Comparison of ENCODE assay signal across 15 cellular contexts in genomic region chr20:2865630-2866029, GRCh38. TPM values are rescaled to one million over a fixed set of nuclear protein-coding genes. Genes with fewer than 3 reads are reported as not detected.
DNase-seq lines count a peak whose midpoint lies in the region; ATAC-seq, FAIRE-seq and TF ChIP-seq lines count a peak whose summit lies in the region.
"Had no signal": no experiment of that assay in that cellular context is flagged by ENCODE, and none has a peak within 500 bp of the region (broad histone marks: within the 10 kb centered on the region; RNA-seq: fewer than 3 reads in every experiment).

No MANE protein-coding gene starts in this region.

- no peak overlapping the region for H3K4me2 ChIP-seq in HCT116 (ENCODE audit: low read length)
- no peak overlapping the region for H3K4me2 ChIP-seq in H1 (ENCODE audit: insufficient read depth in 1 of 2, low read depth in 2 of 2, low read length in 2 of 2)

- no peaks in the 10 kb centered on the region for H3K23me2 ChIP-seq in H1 (ENCODE audit: low read depth, low read length)

- H3K79me1 ChIP-seq in H1 (ENCODE audit: low read depth, low read length), result no peaks in the 10 kb centered on the region

- H3K18ac ChIP-seq in H1 (ENCODE audit: extremely low read depth, low read length), result no peak overlapping the region

- POLR2A ChIA-PET in HCT116 (lab: Charles Lee), result no interaction called here
- POLR2A ChIA-PET in H1 (lab: Charles Lee; ENCODE audit: partially characterized antibody), result interaction anchor here (0.6 to 1.5 kb wide), 3 partner anchors 13 to 473 kb away, joined by 3 read pairs; no protein-coding TSS in a partner anchor

- no peak for FAIRE-seq in H1 (lab: Jason Lieb, UNC)
- FAIRE-seq: G401.6 had no signal

- H4K8ac ChIP-seq in H1 (ENCODE audit: extremely low read depth, insufficient read depth, low read length), result no peak overlapping the region

- CTCF ChIA-PET in HCT116 (lab: Charles Lee), result interaction anchor here (0.6 to 1.0 kb wide), 2 partner anchors 29 to 135 kb away, joined by 3 to 4 read pairs; no protein-coding TSS in a partner anchor
- CTCF ChIA-PET in H1 (lab: Charles Lee; ENCODE audit: partially characterized antibody), result interaction anchor here (0.5 to 4.6 kb wide), 43 partner anchors 11 to 425 kb away, joined by 3 to 23 read pairs (median 4); partner anchors contain the start of genes CPXM1 and GNRH2

- H3K4me3 Mint-ChIP-seq in activated CD4-positive, alpha-beta T cell treated with anti-CD3 and anti-CD28 coated beads, Interleukin-2, amount 10 ng/mL, durations not matched to agents 24 days and 14 days, result no peak overlapping the region
- H3K4me3 Mint-ChIP-seq: T-helper 1 cell treated with Interleukin-12 subunit alpha and Interleukin-12 subunit beta and Interleukin-4 antibody, amounts not matched to agents 30 μg/mL and 1 μg/mL, for 36 hours had no signal

- H3K4ac ChIP-seq in H1 (replicated peaks; ENCODE audit: insufficient read length, low read depth, low read length), result no peak overlapping the region

- TF ChIP-seq RAD21 in HCT116 (IDR thresholded peaks at IDR 0.05; ENCODE audit: low read depth), result peak; percentile 40; the same call in 1 of the 2 replicates
- TF ChIP-seq RAD21 in H1 (IDR thresholded peaks at IDR 0.05 in 1 of 2, conservative IDR thresholded peaks at IDR 0.05 in 1 of 2; ENCODE audit: low read depth in 2 of 2, low read length in 2 of 2), result peak; percentile 74 to 76

- H4K91ac ChIP-seq in H1 (replicated peaks; ENCODE audit: insufficient read length, low read length), result no peak overlapping the region

- H3K27me3 Mint-ChIP-seq in activated CD4-positive, alpha-beta T cell treated with anti-CD3 and anti-CD28 coated beads, Interleukin-2, amount 10 ng/mL, durations not matched to agents 24 days and 14 days, result no peaks in the 10 kb centered on the region

- no peak overlapping the region for H2BK5ac ChIP-seq in H1 (ENCODE audit: low read depth, low read length)

- H3K4me3 ChIP-seq in HCT116 (replicated peaks in 1 of 2; ENCODE audit: low read depth in 1 of 2, low read length in 2 of 2) (no peak overlapping the region), H1 (ENCODE audit: extremely low read depth in 1 of 4, insufficient read depth in 2 of 4, low read depth in 3 of 4, low read length in 4 of 4) (no peak overlapping the region), coronary artery (no peak overlapping the region)

- H3K9me3 ChIP-seq in HCT116 (ENCODE audit: control insufficient read depth in 1 of 2, insufficient read depth in 1 of 2, low read depth in 1 of 2, low read length in 2 of 2) (no peaks in the 10 kb centered on the region), H1 (ENCODE audit: insufficient read depth in 2 of 2, low read depth in 1 of 2, low read length in 1 of 2) (no peaks in the 10 kb centered on the region)

- H3K36me3 ChIP-seq in HCT116 (ENCODE audit: control insufficient read depth in 1 of 2, insufficient read depth in 2 of 2, low read length in 2 of 2) (peaks cover 0 to 2% of the 10 kb centered on the region in 2 experiments; a peak in 2 of 4 replicates), H1 (ENCODE audit: control insufficient read depth in 2 of 4, insufficient read depth in 4 of 4, low read length in 3 of 4) (no peaks in the 10 kb centered on the region; a peak in 1 of 8 replicates)

- RAD21 ChIA-PET in HCT116 (lab: Charles Lee; ENCODE audit: low non-redundant PET in 1 of 2, low total read pairs in 2 of 2, uncharacterized antibody in 2 of 2, unreplicated experiment in 2 of 2), result interaction anchor here in 1 of 2 experiments (0.6 kb wide), 1 partner anchor 135 kb away, joined by 3 read pairs; no protein-coding TSS in a partner anchor

- H2AK5ac ChIP-seq in H1 (ENCODE audit: low read depth, low read length), result no peak overlapping the region

- H3K4me1 ChIP-seq in HCT116 (ENCODE audit: control insufficient read depth in 1 of 2, insufficient read depth in 2 of 2, low read length in 2 of 2) (peaks cover 5 to 15% of the 10 kb centered on the region in 2 experiments), H1 (replicated peaks in 1 of 4; ENCODE audit: control insufficient read depth in 3 of 4, insufficient read depth in 4 of 4, low read length in 3 of 4) (no peaks in the 10 kb centered on the region; a peak in 1 of 7 replicates)

- H3K27ac Mint-ChIP-seq in activated CD4-positive, alpha-beta T cell treated with anti-CD3 and anti-CD28 coated beads, Interleukin-2, amount 10 ng/mL, durations not matched to agents 24 days and 14 days, result peak overlapping the region; percentile 6
- H3K27ac Mint-ChIP-seq: T-helper 1 cell treated with Interleukin-12 subunit alpha and Interleukin-12 subunit beta and Interleukin-4 antibody, amounts not matched to agents 30 μg/mL and 1 μg/mL, for 36 hours had no signal

- no peak overlapping the region for H2AFZ ChIP-seq in HCT116 (ENCODE audit: low read depth, low read length, poor library complexity, severe bottlenecking)
- no peak overlapping the region for H2AFZ ChIP-seq in H1 (ENCODE audit: low read length)

- H3K9ac ChIP-seq in HCT116 (ENCODE audit: low read length), result no peak overlapping the region
- H3K9ac ChIP-seq in H1 (replicated peaks in 1 of 4; ENCODE audit: extremely low read depth in 1 of 4, low read depth in 3 of 4, low read length in 3 of 4), result no peak overlapping the region

- no peak overlapping the region for H2BK12ac ChIP-seq in H1 (ENCODE audit: low read depth, low read length)

- WGBS in H1 (ENCODE audit: extremely low coverage in 1 of 2, insufficient coverage in 1 of 2, insufficient read length in 1 of 2, insufficient replicate concordance in 2 of 2, low coverage in 1 of 2, low lambda C conversion rate in 2 of 2, missing lambda C conversion rate in 1 of 2), 2 experiments, result 82% methylated on average over 3 of the region's 3 CpGs; no CpG with 5 or more reads in 1 of the 2 experiments

- H3K27me3 ChIP-seq in HCT116 (ENCODE audit: insufficient read depth, low read length) (no peaks in the 10 kb centered on the region), H1 (replicated peaks in 1 of 4; ENCODE audit: control insufficient read depth in 3 of 4, extremely low read depth in 1 of 4, insufficient read depth in 3 of 4, low read length in 3 of 4) (no peaks in the 10 kb centered on the region; a peak in 2 of 7 replicates)

- peaks cover 19% of the 10 kb centered on the region for H3K4me1 Mint-ChIP-seq in activated CD4-positive, alpha-beta T cell treated with anti-CD3 and anti-CD28 coated beads, Interleukin-2, amount 10 ng/mL, durations not matched to agents 24 days and 14 days

- H2BK120ac ChIP-seq in H1 (replicated peaks; ENCODE audit: low read depth, low read length), result no peak overlapping the region

- H4K5ac ChIP-seq in H1 (ENCODE audit: insufficient read length, low read depth, low read length), result no peak overlapping the region

- no peak overlapping the region for H3K56ac ChIP-seq in H1 (replicated peaks; ENCODE audit: insufficient read length, low read depth, low read length)

- H2BK15ac ChIP-seq in H1 (ENCODE audit: low read length), result no peak overlapping the region

- peak; percentile 43; the same call in 1 of the 2 replicates for ATAC-seq in HCT116
- no peak for ATAC-seq in GM21526 (IDR thresholded peaks at IDR 0.05; ENCODE audit: low FRiP score, unreplicated experiment)

- no peak overlapping the region for H3K14ac ChIP-seq in H1 (ENCODE audit: insufficient read length)

- no peak for TF ChIP-seq EP300 in H1 (IDR thresholded peaks at IDR 0.05; ENCODE audit: borderline replicate concordance in 1 of 2, low read depth in 2 of 2, low read length in 2 of 2)

- H3K79me2 ChIP-seq in HCT116 (ENCODE audit: insufficient read depth, low read length) (no peaks in the 10 kb centered on the region), H1 (ENCODE audit: control insufficient read depth in 1 of 2, insufficient read depth in 2 of 2, low read length in 2 of 2) (no peaks in the 10 kb centered on the region)

- DNase-seq in HCT116 (ENCODE audit: low read depth, low spot score) (no peak), H1 (ENCODE audit: low read depth in 1 of 2, low spot score in 2 of 2) (peak in 1 of 2 experiments; percentile 73), AG08396 (ENCODE audit: low spot score) (no peak), coronary artery (ENCODE audit: low spot score) (no peak), NCI-H187 treated with DMSO at 0.1 percent for 48 hours (lab: John Stamatoyannopoulos, UW) (no peak)
- no peak for DNase-seq in activated CD4-positive, alpha-beta T cell treated with anti-CD3 and anti-CD28 coated beads, Interleukin-2, amount 10 ng/mL, durations not matched to agents 24 days and 14 days
- peak; percentile 29 to 41 for DNase-seq in stimulated activated CD8-positive, alpha-beta memory T cell treated with anti-CD3 and anti-CD28 coated beads, Interleukin-4, amount 100 ng/mL, for 4 hours (ENCODE audit: low read depth in 2 of 2, low spot score in 1 of 2)
- DNase-seq: amniotic stem cell, kidney glomerular epithelial cell, NCI-H774, occipital lobe had no signal

- H3K9me2 ChIP-seq in HCT116 (ENCODE audit: insufficient read depth), result no peaks in the 10 kb centered on the region

- no TSS peak for BruUV-seq in HCT116 (replicated peaks; lab: Mats Ljungman, UMichigan)

- H3K27ac ChIP-seq in HCT116 (ENCODE audit: low read depth, low read length), result no peak overlapping the region
- no peak overlapping the region for H3K27ac ChIP-seq in H1 (ENCODE audit: low read depth, low read length)
- H3K27ac ChIP-seq in coronary artery, result no peak overlapping the region

- TF ChIP-seq POLR2A in HCT116 (IDR thresholded peaks at IDR 0.05; ENCODE audit: borderline replicate concordance, extremely low read depth, insufficient read depth, insufficient read length) (no peak), H1 (IDR thresholded peaks at IDR 0.05; ENCODE audit: control extremely low read depth in 1 of 2, low read depth in 2 of 2, low read length in 2 of 2) (no peak)

- intact Hi-C loops in HCT116 (cut with micrococcal nuclease), result no loop called here
- intact Hi-C loops in activated CD4-positive, alpha-beta T cell treated with anti-CD3 and anti-CD28 coated beads, Interleukin-2, amount 10 ng/mL, durations not matched to agents 24 days and 14 days (cut with micrococcal nuclease), result no loop called here

- H4K20me1 ChIP-seq in HCT116 (ENCODE audit: insufficient read depth) (no peaks in the 10 kb centered on the region), H1 (replicated peaks in 1 of 2; ENCODE audit: control insufficient read depth in 1 of 2, insufficient read depth in 2 of 2, low read length in 2 of 2) (peaks cover 0 to 3% of the 10 kb centered on the region in 2 experiments)

- TF ChIP-seq CTCF in HCT116 (IDR thresholded peaks at IDR 0.05 in 2 of 3, conservative IDR thresholded peaks at IDR 0.05 in 1 of 3; ENCODE audit: borderline replicate concordance in 1 of 3, insufficient read depth in 1 of 3, low read depth in 2 of 3, low read length in 2 of 3) (peak; percentile 17 to 45 (median 32); a peak in 5 of 6 replicates), H1 (IDR thresholded peaks at IDR 0.05; ENCODE audit: control extremely low read depth in 1 of 3, insufficient read depth in 1 of 3, low read depth in 1 of 3, low read length in 3 of 3) (peak; percentile 66 to 74 (median 72)), coronary artery (IDR thresholded peaks at IDR 0.05) (no peak)

- no peaks in the 10 kb centered on the region for H3K9me3 Mint-ChIP-seq in activated CD4-positive, alpha-beta T cell treated with anti-CD3 and anti-CD28 coated beads, Interleukin-2, amount 10 ng/mL, durations not matched to agents 24 days and 14 days
- H3K9me3 Mint-ChIP-seq: T-helper 1 cell treated with Interleukin-12 subunit alpha and Interleukin-12 subunit beta and Interleukin-4 antibody, amounts not matched to agents 30 μg/mL and 1 μg/mL, for 36 hours had no signal

- H2BK20ac ChIP-seq in H1 (ENCODE audit: low read length), result no peak overlapping the region

- peaks cover 27% of the 10 kb centered on the region for H3K36me3 Mint-ChIP-seq in activated CD4-positive, alpha-beta T cell treated with anti-CD3 and anti-CD28 coated beads, Interleukin-2, amount 10 ng/mL, durations not matched to agents 24 days and 14 days (ENCODE audit: low read depth)

- H3K23ac ChIP-seq in H1 (ENCODE audit: insufficient read length), result no peak overlapping the region

RNA-seq across cellular contexts. Expression of gene PTPRA, which starts 7.7 kb away (rescaled TPM):
- 44.6 TPM for total RNA-seq in HCT116 (2021; ENCODE audit: unreplicated experiment)
- polyA plus RNA-seq in HCT116 (2012), result 34.4 and 40.2 TPM in 2 replicates
- total RNA-seq in activated CD4-positive, alpha-beta T cell treated with anti-CD3 and anti-CD28 coated beads, Interleukin-2, amount 10 ng/mL, durations not matched to agents 24 days and 14 days, result 66.5 and 71.5 TPM in 2 replicates
- 46.8 and 51.3 TPM in 2 replicates for total RNA-seq in H1 (2021; fragmentation: NEBNext Ultra II Directional; extraction: Animal tissue kit (Norgen Biotek cat#: 25700))
- polyA plus RNA-seq in H1 (2011; rRNA removed), result 31.2 and 47.7 TPM in 2 replicates
- polyA plus RNA-seq in H1 (2011; cell fraction: cytosol; rRNA removed), result 50.5 TPM
- 49.3 TPM for polyA plus RNA-seq in H1 (2011; cell fraction: nucleus; rRNA removed)
- 39.8 to 49.7 TPM (median 43.5 TPM) in 4 replicates for polyA plus RNA-seq in H1 (2012, experiment 1 of 2)
- polyA plus RNA-seq in H1 (2012, experiment 2 of 2), result 17.8 TPM
- polyA plus RNA-seq in H1 (2013, experiment 1 of 2), result 84.1 TPM
- polyA plus RNA-seq in H1 (2013, experiment 2 of 2), result 101 TPM
- 56.8 and 93.4 TPM in 2 replicates for polyA minus RNA-seq in H1 (2011; rRNA and poly(A)+ RNA removed)
- polyA minus RNA-seq in H1 (2011; cell fraction: cytosol; rRNA and poly(A)+ RNA removed), result 28.1 TPM
- polyA minus RNA-seq in H1 (2011; cell fraction: nucleus; rRNA and poly(A)+ RNA removed), result 44.6 TPM

RNA-seq across cellular contexts. Expression of gene VPS16, which starts 25.1 kb away (rescaled TPM):
- total RNA-seq in HCT116 (2021; ENCODE audit: unreplicated experiment), result 38.1 TPM
- polyA plus RNA-seq in HCT116 (2012), result 31.9 and 37.5 TPM in 2 replicates
- 44.3 and 44.9 TPM in 2 replicates for total RNA-seq in activated CD4-positive, alpha-beta T cell treated with anti-CD3 and anti-CD28 coated beads, Interleukin-2, amount 10 ng/mL, durations not matched to agents 24 days and 14 days
- total RNA-seq in H1 (2021; fragmentation: NEBNext Ultra II Directional; extraction: Animal tissue kit (Norgen Biotek cat#: 25700)), result 22.6 and 25.9 TPM in 2 replicates
- polyA plus RNA-seq in H1 (2011; rRNA removed), result 23.8 and 26.8 TPM in 2 replicates
- 27.6 TPM for polyA plus RNA-seq in H1 (2011; cell fraction: cytosol; rRNA removed)
- 100 TPM for polyA plus RNA-seq in H1 (2011; cell fraction: nucleus; rRNA removed)
- polyA plus RNA-seq in H1 (2012, experiment 1 of 2), result 23.2 to 34.5 TPM (median 32.4 TPM) in 4 replicates
- polyA plus RNA-seq in H1 (2012, experiment 2 of 2), result 16.8 TPM
- 13.7 TPM for polyA plus RNA-seq in H1 (2013, experiment 1 of 2)
- polyA plus RNA-seq in H1 (2013, experiment 2 of 2), result 12.5 TPM
- 25.5 and 26.0 TPM in 2 replicates for polyA minus RNA-seq in H1 (2011; rRNA and poly(A)+ RNA removed)
- polyA minus RNA-seq in H1 (2011; cell fraction: cytosol; rRNA and poly(A)+ RNA removed), result 16.0 TPM
- polyA minus RNA-seq in H1 (2011; cell fraction: nucleus; rRNA and poly(A)+ RNA removed), result 23.4 TPM

RNA-seq across cellular contexts. Expression of gene PCED1A, which starts 25.2 kb away (rescaled TPM):
- 31.8 TPM for total RNA-seq in HCT116 (2021; ENCODE audit: unreplicated experiment)
- polyA plus RNA-seq in HCT116 (2012), result 27.6 and 36.2 TPM in 2 replicates
- 23.4 and 26.1 TPM in 2 replicates for total RNA-seq in activated CD4-positive, alpha-beta T cell treated with anti-CD3 and anti-CD28 coated beads, Interleukin-2, amount 10 ng/mL, durations not matched to agents 24 days and 14 days
- total RNA-seq in H1 (2021; fragmentation: NEBNext Ultra II Directional; extraction: Animal tissue kit (Norgen Biotek cat#: 25700)), result 13.4 and 14.6 TPM in 2 replicates
- 18.9 and 30.8 TPM in 2 replicates for polyA plus RNA-seq in H1 (2011; rRNA removed)
- 21.9 TPM for polyA plus RNA-seq in H1 (2011; cell fraction: cytosol; rRNA removed)
- polyA plus RNA-seq in H1 (2011; cell fraction: nucleus; rRNA removed), result 97.9 TPM
- 11.9 to 22.8 TPM (median 19.8 TPM) in 4 replicates for polyA plus RNA-seq in H1 (2012, experiment 1 of 2)
- 11.9 TPM for polyA plus RNA-seq in H1 (2012, experiment 2 of 2)
- polyA plus RNA-seq in H1 (2013, experiment 1 of 2), result 21.5 TPM
- 21.1 TPM for polyA plus RNA-seq in H1 (2013, experiment 2 of 2)
- 2.6 and 3.8 TPM in 2 replicates for polyA minus RNA-seq in H1 (2011; rRNA and poly(A)+ RNA removed)
- polyA minus RNA-seq in H1 (2011; cell fraction: cytosol; rRNA and poly(A)+ RNA removed), result 7.5 TPM
- polyA minus RNA-seq in H1 (2011; cell fraction: nucleus; rRNA and poly(A)+ RNA removed), result 9.9 TPM

RNA-seq across cellular contexts. Expression of gene TMEM239, which starts 49.5 kb away (rescaled TPM):
- not detected for total RNA-seq in HCT116 (2021; ENCODE audit: unreplicated experiment)
- polyA plus RNA-seq in HCT116 (2012), result not detected in 2 replicates
- total RNA-seq in activated CD4-positive, alpha-beta T cell treated with anti-CD3 and anti-CD28 coated beads, Interleukin-2, amount 10 ng/mL, durations not matched to agents 24 days and 14 days, result not detected in 2 replicates
- not detected in 2 replicates for total RNA-seq in H1 (2021; fragmentation: NEBNext Ultra II Directional; extraction: Animal tissue kit (Norgen Biotek cat#: 25700))
- not detected in 2 replicates for polyA plus RNA-seq in H1 (2011; rRNA removed)
- not detected for polyA plus RNA-seq in H1 (2011; cell fraction: cytosol; rRNA removed)
- not detected for polyA plus RNA-seq in H1 (2011; cell fraction: nucleus; rRNA removed)
- not detected in 4 replicates for polyA plus RNA-seq in H1 (2012, experiment 1 of 2)
- polyA plus RNA-seq in H1 (2012, experiment 2 of 2), result not detected
- polyA plus RNA-seq in H1 (2013, experiment 1 of 2), result not detected
- not detected for polyA plus RNA-seq in H1 (2013, experiment 2 of 2)
- polyA minus RNA-seq in H1 (2011; rRNA and poly(A)+ RNA removed), result not detected in 2 replicates
- polyA minus RNA-seq in H1 (2011; cell fraction: cytosol; rRNA and poly(A)+ RNA removed), result not detected
- not detected for polyA minus RNA-seq in H1 (2011; cell fraction: nucleus; rRNA and poly(A)+ RNA removed)
- total RNA-seq: occipital lobe had no signal
- polyA plus RNA-seq: esophagus had no signal

RNA-seq across cellular contexts. Expression of gene C20orf141, which starts 50.8 kb away (rescaled TPM):
- total RNA-seq in HCT116 (2021; ENCODE audit: unreplicated experiment), result not detected
- not detected in 2 replicates for polyA plus RNA-seq in HCT116 (2012)
- total RNA-seq in activated CD4-positive, alpha-beta T cell treated with anti-CD3 and anti-CD28 coated beads, Interleukin-2, amount 10 ng/mL, durations not matched to agents 24 days and 14 days, result not detected in 2 replicates
- not detected in 2 replicates for total RNA-seq in H1 (2021; fragmentation: NEBNext Ultra II Directional; extraction: Animal tissue kit (Norgen Biotek cat#: 25700))
- not detected in 2 replicates for polyA plus RNA-seq in H1 (2011; rRNA removed)
- not detected for polyA plus RNA-seq in H1 (2011; cell fraction: cytosol; rRNA removed)
- not detected for polyA plus RNA-seq in H1 (2011; cell fraction: nucleus; rRNA removed)
- not detected in 4 replicates for polyA plus RNA-seq in H1 (2012, experiment 1 of 2)
- not detected for polyA plus RNA-seq in H1 (2012, experiment 2 of 2)
- polyA plus RNA-seq in H1 (2013, experiment 1 of 2), result not detected
- polyA plus RNA-seq in H1 (2013, experiment 2 of 2), result not detected
- polyA minus RNA-seq in H1 (2011; rRNA and poly(A)+ RNA removed), result not detected in 2 replicates
- polyA minus RNA-seq in H1 (2011; cell fraction: cytosol; rRNA and poly(A)+ RNA removed), result not detected
- not detected for polyA minus RNA-seq in H1 (2011; cell fraction: nucleus; rRNA and poly(A)+ RNA removed)
- total RNA-seq: occipital lobe had no signal
- polyA plus RNA-seq: esophagus had no signal

Comparison
In these comparisons a context has a peak if more than half of its experiments do, and no peak if none do; other contexts are left out.
1. DNase-seq: peak in stimulated activated CD8-positive, alpha-beta memory T cell treated with anti-CD3 and anti-CD28 coated beads, Interleukin-4, amount 100 ng/mL, for 4 hours (2 of 2); none in HCT116 (single experiment), activated CD4-positive, alpha-beta T cell treated with anti-CD3 and anti-CD28 coated beads, Interleukin-2, amount 10 ng/mL, durations not matched to agents 24 days and 14 days (single experiment), AG08396 (single experiment), coronary artery (single experiment) and NCI-H187 treated with DMSO at 0.1 percent for 48 hours (single experiment).
2. Of the 16 proteins assayed by ChIP-seq in both H1 and HCT116: peak only in H1: none; only in HCT116: none; in both: CTCF and RAD21; in neither: 14.